Comparison of ENCODE assay signal across 2 cellular contexts in the genomic region with DNA sequence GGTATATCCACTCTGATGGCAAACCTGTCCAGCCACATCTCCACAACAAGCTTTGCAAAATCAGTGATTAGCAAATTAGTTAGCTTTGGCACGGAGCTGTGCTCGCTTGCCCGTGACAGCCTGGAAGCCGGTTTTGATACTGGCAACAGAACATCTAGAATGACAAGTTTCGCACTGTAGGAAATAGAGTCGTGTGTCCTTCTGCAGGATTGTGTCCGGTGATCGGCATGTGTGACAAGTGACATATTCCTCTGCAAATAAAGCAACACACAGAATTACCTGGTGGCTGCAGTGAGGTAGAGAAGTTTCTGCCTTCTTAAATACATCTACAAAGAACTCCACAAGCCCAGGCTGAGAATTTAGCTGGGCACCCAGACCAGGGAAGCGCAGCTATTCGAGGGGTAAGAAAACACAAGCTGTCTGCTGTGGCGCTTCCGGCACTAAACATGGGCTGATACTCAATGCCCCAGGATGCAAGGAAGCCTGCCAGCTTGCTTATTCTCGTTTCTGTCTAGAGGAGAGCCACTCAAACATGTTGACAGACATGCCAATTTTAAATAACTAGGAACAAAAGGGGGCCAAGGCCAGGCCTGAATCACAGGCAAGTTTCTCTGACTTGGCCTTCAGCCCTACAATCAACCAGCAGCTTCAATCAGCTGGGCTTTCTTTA.
TF ChIP-seq lines count a peak whose summit lies in the region.

No MANE protein-coding gene starts in this region.

TF ChIP-seq in IMR-90, 13 proteins besides CTCF, POLR2A, EP300 and RAD21 (continued from another document):
- TF ChIP-seq, protein P1, sequence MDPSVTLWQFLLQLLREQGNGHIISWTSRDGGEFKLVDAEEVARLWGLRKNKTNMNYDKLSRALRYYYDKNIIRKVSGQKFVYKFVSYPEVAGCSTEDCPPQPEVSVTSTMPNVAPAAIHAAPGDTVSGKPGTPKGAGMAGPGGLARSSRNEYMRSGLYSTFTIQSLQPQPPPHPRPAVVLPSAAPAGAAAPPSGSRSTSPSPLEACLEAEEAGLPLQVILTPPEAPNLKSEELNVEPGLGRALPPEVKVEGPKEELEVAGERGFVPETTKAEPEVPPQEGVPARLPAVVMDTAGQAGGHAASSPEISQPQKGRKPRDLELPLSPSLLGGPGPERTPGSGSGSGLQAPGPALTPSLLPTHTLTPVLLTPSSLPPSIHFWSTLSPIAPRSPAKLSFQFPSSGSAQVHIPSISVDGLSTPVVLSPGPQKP (IDR thresholded peaks at IDR 0.05; ENCODE audit: borderline replicate concordance, low read depth, low read length): no peak
- no peak for TF ChIP-seq BHLHE40 (IDR thresholded peaks at IDR 0.05; ENCODE audit: low read depth, low read length)
- TF ChIP-seq MAFK (IDR thresholded peaks at IDR 0.05; ENCODE audit: low read depth, low read length): no peak
- no peak for TF ChIP-seq RFX5 (IDR thresholded peaks at IDR 0.05; ENCODE audit: low read depth, low read length)
- no peak for TF ChIP-seq CHD1 (IDR thresholded peaks at IDR 0.05; ENCODE audit: low read depth, low read length)
- no peak for TF ChIP-seq SMC3 (IDR thresholded peaks at IDR 0.05; ENCODE audit: low read depth, low read length)
- no peak for TF ChIP-seq FOS (IDR thresholded peaks at IDR 0.05; ENCODE audit: low read depth, low read length)
- TF ChIP-seq MXI1 (IDR thresholded peaks at IDR 0.05; ENCODE audit: borderline replicate concordance, low read depth, low read length): no peak
- no peak for TF ChIP-seq RCOR1 (IDR thresholded peaks at IDR 0.05; ENCODE audit: insufficient replicate concordance, low read length)
- TF ChIP-seq NFE2L2 (IDR thresholded peaks at IDR 0.05; ENCODE audit: low read depth, low read length): no peak
- TF ChIP-seq, protein P2, sequence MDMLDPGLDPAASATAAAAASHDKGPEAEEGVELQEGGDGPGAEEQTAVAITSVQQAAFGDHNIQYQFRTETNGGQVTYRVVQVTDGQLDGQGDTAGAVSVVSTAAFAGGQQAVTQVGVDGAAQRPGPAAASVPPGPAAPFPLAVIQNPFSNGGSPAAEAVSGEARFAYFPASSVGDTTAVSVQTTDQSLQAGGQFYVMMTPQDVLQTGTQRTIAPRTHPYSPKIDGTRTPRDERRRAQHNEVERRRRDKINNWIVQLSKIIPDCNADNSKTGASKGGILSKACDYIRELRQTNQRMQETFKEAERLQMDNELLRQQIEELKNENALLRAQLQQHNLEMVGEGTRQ (IDR thresholded peaks at IDR 0.05; ENCODE audit: low read depth, low read length): no peak
- TF ChIP-seq CEBPB (IDR thresholded peaks at IDR 0.05; ENCODE audit: low read depth, low read length): no peak

TF ChIP-seq in HEK293T, 16 proteins besides CTCF, POLR2A, EP300 and RAD21 (continued from another document):
- no peak for TF ChIP-seq ARNT (IDR thresholded peaks at IDR 0.05)
- no peak for TF ChIP-seq NFRKB (IDR thresholded peaks at IDR 0.05)
